31 cellular contexts compared by ENCODE assay signal in genomic region chrX:38694394-38694793, GRCh38.
DNase-seq lines count a peak whose midpoint lies in the region; ATAC-seq, FAIRE-seq and TF ChIP-seq lines count a peak whose summit lies in the region.
"Had no signal": no experiment of that assay in that cellular context is flagged by ENCODE, and none has a peak within 500 bp of the region (broad histone marks: within the 10 kb centered on the region; RNA-seq: fewer than 3 reads in every experiment).

No MANE protein-coding gene starts in this region.

- H3K4me3 ChIP-seq in fibroblast of lung (replicated peaks in 1 of 4; ENCODE audit: control extremely low read depth in 1 of 4, insufficient read depth in 1 of 4, low read depth in 3 of 4, low read length in 4 of 4), result no peak overlapping the region
- H3K4me3 ChIP-seq: ascending aorta, lung, mucosa of descending colon, testis, uterus had no signal

- H3K36me3 ChIP-seq in fibroblast of lung (ENCODE audit: control insufficient read depth, insufficient read depth, low read length), result no peaks in the 10 kb centered on the region
- H3K36me3 ChIP-seq: ascending aorta, uterus had no signal

- no peaks in the 10 kb centered on the region for H4K20me1 ChIP-seq in fibroblast of lung (ENCODE audit: control insufficient read depth, extremely low read depth, insufficient read depth, low read length)

- no peak overlapping the region for H3K4me2 ChIP-seq in fibroblast of lung (ENCODE audit: extremely low read depth, insufficient read depth, low read length)

- H3K4me1 ChIP-seq in fibroblast of lung (ENCODE audit: control insufficient read depth, extremely low read depth, insufficient read depth, low read length), result no peaks in the 10 kb centered on the region
- H3K4me1 ChIP-seq: ascending aorta, testis, uterus had no signal

- TF ChIP-seq CTCF in fibroblast of lung (conservative IDR thresholded peaks at IDR 0.05 in 1 of 2, IDR thresholded peaks at IDR 0.05 in 1 of 2; ENCODE audit: low read depth in 1 of 2, low read length in 2 of 2), result no peak

- no peak overlapping the region for H3K27ac ChIP-seq in fibroblast of lung (ENCODE audit: insufficient read depth, low read length)
- H3K27ac ChIP-seq: ascending aorta, testis, uterus had no signal

- no peaks in the 10 kb centered on the region for H3K79me2 ChIP-seq in fibroblast of lung (ENCODE audit: control insufficient read depth, insufficient read depth, low read length)

- H3K27me3 ChIP-seq in fibroblast of lung (ENCODE audit: control insufficient read depth, insufficient read depth, low read length), result no peaks in the 10 kb centered on the region
- H3K27me3 ChIP-seq: ascending aorta, testis, uterus had no signal

- DNase-seq in NCI-H2171 treated with DMSO at 0.1 percent for 48 hours (lab: John Stamatoyannopoulos, UW) (peak; percentile 37), NCI-H2171 (lab: John Stamatoyannopoulos, UW) (no peak), RPMI7951 (ENCODE audit: low read depth) (peak; percentile 67), fibroblast of lung (ENCODE audit: low read depth in 2 of 2) (peak; percentile 13 to 20), urothelium cell line (ENCODE audit: low spot score) (peak; percentile 3), hippocampal formation (lab: John Stamatoyannopoulos, UW) (no peak)
- DNase-seq in stimulated activated naive CD8-positive, alpha-beta T cell treated with anti-CD3 and anti-CD28 coated beads, Interleukin-15, Interleukin-2, amounts not matched to agents 100 U/mL and 50 U/mL, for 24 hours, result no peak
- no peak for DNase-seq in effector CD4-positive, alpha-beta T cell
- DNase-seq: 8988T; activated CD4-positive, alpha-beta T cell treated with anti-CD3 and anti-CD28 coated beads for 1 hour; activated CD8-positive, alpha-beta T cell treated with anti-CD3 and anti-CD28 coated beads, Interleukin-2, amount 10 ng/mL, durations not matched to agents 7 days and 5 days; CD4-positive, CD25-positive, alpha-beta regulatory T cell; dermis blood vessel endothelial cell; EL; glutamatergic neuron; H7; mucosa of descending colon; NCI-H1417 treated with DMSO at 0.1 percent for 48 hours; NCI-H2081; nephron progenitor cell; right cardiac atrium; Right ventricle myocardium superior; stimulated activated naive CD4-positive, alpha-beta T cell treated with Interleukin-2 at 50 U/mL for 16 hours; T-helper 2 cell; testis; uterus had no signal

- H3K9me3 ChIP-seq in fibroblast of lung (ENCODE audit: control insufficient read depth, insufficient read depth, low read depth, low read length), result no peaks in the 10 kb centered on the region
- H3K9me3 ChIP-seq: ascending aorta, mucosa of descending colon, testis, uterus had no signal

- ATAC-seq in stimulated activated naive CD8-positive, alpha-beta T cell treated with anti-CD3 and anti-CD28 coated beads, Interleukin-15, Interleukin-2, amounts not matched to agents 100 U/mL and 50 U/mL, for 24 hours, result no peak
- ATAC-seq: activated CD8-positive, alpha-beta T cell treated with anti-CD3 and anti-CD28 coated beads, Interleukin-2, amount 10 ng/mL, durations not matched to agents 7 days and 5 days; activated naive CD4-positive, alpha-beta T cell treated with anti-CD3 and anti-CD28 coated beads, Interleukin-2, amount 50 U/mL, for 72 hours; mucosa of descending colon; right cardiac atrium had no signal

- FAIRE-seq in urothelium cell line (lab: Jason Lieb, UNC), result no peak
- FAIRE-seq: D721Med, endometrium had no signal

- H3K9ac ChIP-seq in fibroblast of lung (ENCODE audit: insufficient read depth, low read length), result no peak overlapping the region

- H2AFZ ChIP-seq in fibroblast of lung (ENCODE audit: low read length), result no peak overlapping the region

Comparison
In these comparisons a context has a peak if more than half of its experiments do, and no peak if none do; other contexts are left out.
1. DNase-seq: peak in NCI-H2171 treated with DMSO at 0.1 percent for 48 hours (single experiment), RPMI7951 (single experiment), fibroblast of lung (2 of 2) and urothelium cell line (single experiment); none in NCI-H2171 (single experiment), stimulated activated naive CD8-positive, alpha-beta T cell treated with anti-CD3 and anti-CD28 coated beads, Interleukin-15, Interleukin-2, amounts not matched to agents 100 U/mL and 50 U/mL, for 24 hours (single experiment), effector CD4-positive, alpha-beta T cell (single experiment) and hippocampal formation (0 of 2).